16 cellular contexts compared by ENCODE assay signal in the genomic region with DNA sequence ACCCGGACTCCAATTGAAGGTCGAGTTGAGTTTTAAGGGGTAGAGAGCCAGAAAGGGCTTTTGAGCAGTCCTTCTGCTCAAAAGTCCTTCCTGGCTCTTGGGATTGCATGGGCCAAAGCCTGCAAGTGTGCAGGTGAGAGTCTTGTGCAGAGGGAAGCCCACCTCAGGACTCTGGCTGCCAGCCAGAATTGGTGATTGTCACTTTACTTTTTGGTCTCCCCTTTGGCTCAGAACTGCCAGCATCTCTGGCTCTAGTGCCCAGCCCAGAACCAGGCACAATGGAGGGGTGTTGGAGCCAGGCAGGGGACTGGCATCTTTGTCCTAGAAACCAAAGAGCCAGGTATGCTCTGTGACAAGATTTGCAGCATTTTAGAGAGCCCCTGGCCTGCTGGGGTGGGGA. TPM values are rescaled to one million over a fixed set of nuclear protein-coding genes. Genes with fewer than 3 reads are reported as not detected.
DNase-seq lines count a peak whose midpoint lies in the region; ATAC-seq and TF ChIP-seq lines count a peak whose summit lies in the region.
"Had no signal": no experiment of that assay in that cellular context is flagged by ENCODE, and none has a peak within 500 bp of the region (broad histone marks: within the 10 kb centered on the region; RNA-seq: fewer than 3 reads in every experiment).

No MANE protein-coding gene starts in this region.

- H3K4me3 ChIP-seq in OCI-LY3 (ENCODE audit: low read length) (no peak overlapping the region), hepatocyte (no peak overlapping the region), esophagus muscularis mucosa (no peak overlapping the region)
- H3K4me3 ChIP-seq: SJCRH30 had no signal

- no peak for TF ChIP-seq EP300 in esophagus muscularis mucosa (IDR thresholded peaks at IDR 0.05)

- H3K79me2 ChIP-seq in OCI-LY3 (ENCODE audit: low read length) = no peaks in the 10 kb centered on the region
- H3K79me2 ChIP-seq in hepatocyte = peaks cover 4% of the 10 kb centered on the region

- H3K4me2 ChIP-seq in OCI-LY3 (ENCODE audit: low read length) = 0 out of 2 replicates have a peak overlapping the region, but pooled peaks have one; percentile 5
- peak overlapping the region; percentile 48 for H3K4me2 ChIP-seq in hepatocyte

- H4K20me1 ChIP-seq in OCI-LY3 (ENCODE audit: insufficient read depth, low read length) (0 out of 2 replicates have a peak, but pooled peaks cover 10% of the 10 kb centered on the region), hepatocyte (ENCODE audit: insufficient read depth, poor library complexity, severe bottlenecking) (no peaks in the 10 kb centered on the region)

- DNase-seq in activated T-cell treated with anti-CD3 and anti-CD28 coated beads, Interleukin-2, amount 50 U/mL, for 1 hour = peak; percentile 5
- no peak for DNase-seq in activated T-cell treated with anti-CD3 and anti-CD28 coated beads, Interleukin-2, amount 50 U/mL, for 48 hours
- DNase-seq in hepatocyte (ENCODE audit: low spot score) = no peak
- DNase-seq in posterior vena cava (ENCODE audit: low spot score) = peak; percentile 48
- DNase-seq in esophagus muscularis mucosa (ENCODE audit: extremely low spot score) = no peak
- DNase-seq in foreskin keratinocyte = no peak
- no peak for DNase-seq in activated gamma-delta T cell (lab: John Stamatoyannopoulos, UW)
- DNase-seq: cerebellar nuclear complex; effector memory CD4-positive, alpha-beta T cell; naive thymus-derived CD4-positive, alpha-beta T cell; NCI-H2171; stimulated activated CD4-positive, alpha-beta T cell treated with anti-CD3 and anti-CD28 coated beads, Interleukin-4, amount 100 ng/mL, for 24 hours had no signal

- intact Hi-C loops in posterior vena cava (cut with DNase I) (no loop called here), esophagus muscularis mucosa (cut with DNase I) (no loop called here)

- H3K27ac ChIP-seq in OCI-LY3 (ENCODE audit: low read length) (no peak overlapping the region), hepatocyte (no peak overlapping the region), esophagus muscularis mucosa (replicated peaks in 1 of 4) (no peak overlapping the region), foreskin keratinocyte (no peak overlapping the region)
- H3K27ac ChIP-seq: C4-2B, SJCRH30 had no signal

- TF ChIP-seq POLR2A in esophagus muscularis mucosa (IDR thresholded peaks at IDR 0.05; ENCODE audit: low read depth) = no peak

- H3K9me3 ChIP-seq in OCI-LY3 (ENCODE audit: insufficient read depth, low read length) (no peaks in the 10 kb centered on the region), hepatocyte (ENCODE audit: low read depth) (no peaks in the 10 kb centered on the region), esophagus muscularis mucosa (no peaks in the 10 kb centered on the region)
- H3K9me3 ChIP-seq: SJCRH30 had no signal

- no peak for TF ChIP-seq CTCF in OCI-LY3 (IDR thresholded peaks at IDR 0.05; ENCODE audit: low read depth, low read length)
- TF ChIP-seq CTCF in hepatocyte (IDR thresholded peaks at IDR 0.05; ENCODE audit: poor library complexity) = no peak
- no peak for TF ChIP-seq CTCF in esophagus muscularis mucosa (IDR thresholded peaks at IDR 0.05)
- no peak for TF ChIP-seq CTCF in foreskin keratinocyte (conservative IDR thresholded peaks at IDR 0.05)

- H3K36me3 ChIP-seq in OCI-LY3 (replicated peaks; ENCODE audit: low read depth, low read length) (no peaks in the 10 kb centered on the region), hepatocyte (replicated peaks; ENCODE audit: insufficient read depth, low read depth) (no peaks in the 10 kb centered on the region), esophagus muscularis mucosa (no peaks in the 10 kb centered on the region)
- H3K36me3 ChIP-seq: SJCRH30 had no signal

- H2AFZ ChIP-seq in OCI-LY3 (ENCODE audit: low read depth, low read length) (no peak overlapping the region), hepatocyte (no peak overlapping the region)

- WGBS in hepatocyte (ENCODE audit: low lambda C conversion rate, missing lambda C conversion rate) = 20% methylated on average over 2 of the region's 2 CpGs
- WGBS in esophagus muscularis mucosa = 0% methylated on average over 1 of the region's 2 CpGs

- ATAC-seq in foreskin keratinocyte = no peak

- no peaks in the 10 kb centered on the region for H3K9me2 ChIP-seq in hepatocyte (replicated peaks; ENCODE audit: insufficient read depth)

- H3K4me1 ChIP-seq in OCI-LY3 (ENCODE audit: low read length) = peaks cover 12% of the 10 kb centered on the region; the same call in 1 of the 2 replicates
- peaks cover 40% of the 10 kb centered on the region for H3K4me1 ChIP-seq in hepatocyte (ENCODE audit: insufficient read depth)
- peaks cover 0 to 7% (median 0%) of the 10 kb centered on the region in 4 donors for H3K4me1 ChIP-seq in esophagus muscularis mucosa
- H3K4me1 ChIP-seq in foreskin keratinocyte = no peaks in the 10 kb centered on the region

- H3K9ac ChIP-seq in OCI-LY3 (ENCODE audit: low read length) = no peak overlapping the region

- H3K27me3 ChIP-seq in OCI-LY3 (ENCODE audit: low read depth, low read length) (no peaks in the 10 kb centered on the region), hepatocyte (no peaks in the 10 kb centered on the region), esophagus muscularis mucosa (peaks cover 0 to 41% (median 0%) of the 10 kb centered on the region in 4 donors), foreskin keratinocyte (peaks cover 4% of the 10 kb centered on the region)
- H3K27me3 ChIP-seq: SJCRH30 had no signal

RNA-seq across cellular contexts. Expression of gene FAM222A, which starts 23.5 kb away (rescaled TPM):
- total RNA-seq in hepatocyte = 7.4 and 8.5 TPM in 2 replicates
- 8.3 and 11.3 TPM in 2 replicates for polyA plus RNA-seq in hepatocyte
- under 1 TPM; 0.62 to 0.79 TPM for total RNA-seq in posterior vena cava
- 1 to 10 TPM in 3 of 4 donors, under 1 TPM in 1; 0.42 to 3.8 (median 3.2) TPM for total RNA-seq in esophagus muscularis mucosa
- 0.31 and 0.53 TPM in 2 replicates for total RNA-seq in foreskin keratinocyte
- polyA plus RNA-seq in foreskin keratinocyte = 0.37 and 0.39 TPM in 2 replicates
- total RNA-seq: fibroblast of lung had no signal

Comparison
In these comparisons a context has a peak if more than half of its experiments do, and no peak if none do; other contexts are left out.
1. DNase-seq: peak in activated T-cell treated with anti-CD3 and anti-CD28 coated beads, Interleukin-2, amount 50 U/mL, for 1 hour (single experiment) and posterior vena cava (single experiment); none in activated T-cell treated with anti-CD3 and anti-CD28 coated beads, Interleukin-2, amount 50 U/mL, for 48 hours (0 of 2), hepatocyte (single experiment), esophagus muscularis mucosa (single experiment), foreskin keratinocyte (0 of 2) and activated gamma-delta T cell (single experiment).